14 cellular contexts compared by ENCODE assay signal in genomic region chr4:70844180-70844579, GRCh38. TPM values are rescaled to one million over a fixed set of nuclear protein-coding genes. Genes with fewer than 3 reads are reported as not detected.
DNase-seq lines count a peak whose midpoint lies in the region; ATAC-seq and TF ChIP-seq lines count a peak whose summit lies in the region.
"Had no signal": no experiment of that assay in that cellular context is flagged by ENCODE, and none has a peak within 500 bp of the region (broad histone marks: within the 10 kb centered on the region; RNA-seq: fewer than 3 reads in every experiment).

No MANE protein-coding gene starts in this region.

- ATAC-seq in GM18517 (IDR thresholded peaks at IDR 0.05; ENCODE audit: unreplicated experiment), result peak; percentile 27
- peak; percentile 28 for ATAC-seq in HG02763 (IDR thresholded peaks at IDR 0.05; ENCODE audit: unreplicated experiment)
- ATAC-seq in activated T-helper 17 cell treated with anti-CD3 and anti-CD28 coated beads, Interleukin-2, amount 50 U/mL, for 72 hours (replicated peaks), result peak; percentile 5
- ATAC-seq in GM19328 (IDR thresholded peaks at IDR 0.05; ENCODE audit: unreplicated experiment), result no peak
- ATAC-seq: Right ventricle myocardium inferior had no signal

- H3K4me3 ChIP-seq in BLaER1 treated with 17β-estradiol and CSF1 and Interleukin-3, amounts not matched to agents 10 nM and 100 nM, result no peak overlapping the region
- H3K4me3 ChIP-seq: dorsolateral prefrontal cortex had no signal

- H3K27me3 Mint-ChIP-seq in activated T-helper 17 cell treated with anti-CD3 and anti-CD28 coated beads, Interleukin-2, amount 50 U/mL, for 72 hours, result no peaks in the 10 kb centered on the region
- no peaks in the 10 kb centered on the region for H3K27me3 Mint-ChIP-seq in type B pancreatic cell

- H3K36me3 ChIP-seq in BLaER1 treated with 17β-estradiol and CSF1 and Interleukin-3, amounts not matched to agents 10 nM and 100 nM, result no peaks in the 10 kb centered on the region

- H4K20me1 ChIP-seq in BLaER1 treated with 17β-estradiol and CSF1 and Interleukin-3, amounts not matched to agents 10 nM and 100 nM, result peaks cover 0 to 4% (median 0%) of the 10 kb centered on the region in 11 experiments; a peak in 4 of 22 replicates

- H3K36me3 Mint-ChIP-seq in activated T-helper 17 cell treated with anti-CD3 and anti-CD28 coated beads, Interleukin-2, amount 50 U/mL, for 72 hours (ENCODE audit: low read depth), result no peaks in the 10 kb centered on the region
- no peaks in the 10 kb centered on the region for H3K36me3 Mint-ChIP-seq in type B pancreatic cell

- H3K9me3 Mint-ChIP-seq in activated T-helper 17 cell treated with anti-CD3 and anti-CD28 coated beads, Interleukin-2, amount 50 U/mL, for 72 hours, result no peaks in the 10 kb centered on the region
- no peaks in the 10 kb centered on the region for H3K9me3 Mint-ChIP-seq in type B pancreatic cell
- H3K9me3 Mint-ChIP-seq: activated naive CD4-positive, alpha-beta T cell treated with anti-CD3 and anti-CD28 coated beads for 36 hours had no signal

- in situ Hi-C loops in GM13976 (cut with MboI; ENCODE audit: low sequenced_read_pairs, unreplicated experiment), result no loop called here

- TF ChIP-seq CTCF in GM13976 (IDR thresholded peaks at IDR 0.05; ENCODE audit: borderline replicate concordance, control extremely low read depth, extremely low read depth, insufficient read depth, missing control alignments) (no peak), type B pancreatic cell (conservative IDR thresholded peaks at IDR 0.05) (no peak)

- H3K9ac ChIP-seq in BLaER1 treated with 17β-estradiol and CSF1 and Interleukin-3, amounts not matched to agents 10 nM and 100 nM, result no peak overlapping the region

- H3K4me1 Mint-ChIP-seq in activated T-helper 17 cell treated with anti-CD3 and anti-CD28 coated beads, Interleukin-2, amount 50 U/mL, for 72 hours, result peaks cover 16% of the 10 kb centered on the region
- H3K4me1 Mint-ChIP-seq in type B pancreatic cell (ENCODE audit: unreplicated experiment), result peaks cover 9% of the 10 kb centered on the region

- H3K27ac Mint-ChIP-seq in activated T-helper 17 cell treated with anti-CD3 and anti-CD28 coated beads, Interleukin-2, amount 50 U/mL, for 72 hours, result peak overlapping the region; percentile 76
- no peak overlapping the region for H3K27ac Mint-ChIP-seq in type B pancreatic cell
- H3K27ac Mint-ChIP-seq: activated naive CD4-positive, alpha-beta T cell treated with anti-CD3 and anti-CD28 coated beads for 36 hours had no signal

- no peak for DNase-seq in GM13976 (ENCODE audit: low spot score)
- no peak for DNase-seq in type B pancreatic cell (ENCODE audit: extremely low spot score, unreplicated experiment)
- DNase-seq in DMS153 (lab: John Stamatoyannopoulos, UW), result no peak
- DNase-seq: activated CD8-positive, alpha-beta memory T cell treated with anti-CD3 and anti-CD28 coated beads for 24 hours; activated naive CD4-positive, alpha-beta T cell treated with anti-CD3 and anti-CD28 coated beads for 36 hours; DMS79 treated with DMSO at 0.1 percent for 48 hours; dorsolateral prefrontal cortex; NCI-H2081 had no signal

- H3K27me3 ChIP-seq in BLaER1 treated with 17β-estradiol and CSF1 and Interleukin-3, amounts not matched to agents 10 nM and 100 nM, result no peaks in the 10 kb centered on the region
- H3K27me3 ChIP-seq: dorsolateral prefrontal cortex had no signal

- H3K9me3 ChIP-seq in BLaER1 treated with 17β-estradiol and CSF1 and Interleukin-3, amounts not matched to agents 10 nM and 100 nM (replicated peaks in 1 of 11), result no peaks in the 10 kb centered on the region

- peak overlapping the region in 8 of 11 experiments; percentile 11 to 50 (median 35); a peak in 12 of 22 replicates for H3K4me2 ChIP-seq in BLaER1 treated with 17β-estradiol and CSF1 and Interleukin-3, amounts not matched to agents 10 nM and 100 nM

- H3K4me1 ChIP-seq in BLaER1 treated with 17β-estradiol and CSF1 and Interleukin-3, amounts not matched to agents 10 nM and 100 nM, result peaks cover 8 to 28% (median 17%) of the 10 kb centered on the region in 10 experiments; a peak in 19 of 20 replicates

- peak overlapping the region; percentile 49 for H3K4me3 Mint-ChIP-seq in activated T-helper 17 cell treated with anti-CD3 and anti-CD28 coated beads, Interleukin-2, amount 50 U/mL, for 72 hours
- H3K4me3 Mint-ChIP-seq in type B pancreatic cell, result no peak overlapping the region
- H3K4me3 Mint-ChIP-seq: activated naive CD4-positive, alpha-beta T cell treated with anti-CD3 and anti-CD28 coated beads for 36 hours had no signal

- no peak overlapping the region for H3K27ac ChIP-seq in BLaER1 treated with 17β-estradiol and CSF1 and Interleukin-3, amounts not matched to agents 10 nM and 100 nM
- H3K27ac ChIP-seq: dorsolateral prefrontal cortex had no signal

RNA-seq across cellular contexts. Expression of gene GRSF1, which starts 4.5 kb away (rescaled TPM):
- 10 to 100 TPM; 88.5 to 91.3 TPM for total RNA-seq in activated T-helper 17 cell treated with anti-CD3 and anti-CD28 coated beads, Interleukin-2, amount 50 U/mL, for 72 hours
- 91.6 and 95.5 TPM in 2 replicates for total RNA-seq in type B pancreatic cell (ENCODE audit: low replicate concordance)

RNA-seq across cellular contexts. Expression of gene MOB1B, which starts 58.0 kb away (rescaled TPM):
- 10 to 100 TPM; 16.6 to 21.2 TPM for total RNA-seq in activated T-helper 17 cell treated with anti-CD3 and anti-CD28 coated beads, Interleukin-2, amount 50 U/mL, for 72 hours
- total RNA-seq in type B pancreatic cell (ENCODE audit: low replicate concordance), result 34.4 and 48.2 TPM in 2 replicates
